1 cellular context compared by ENCODE assay signal in the genomic region with DNA sequence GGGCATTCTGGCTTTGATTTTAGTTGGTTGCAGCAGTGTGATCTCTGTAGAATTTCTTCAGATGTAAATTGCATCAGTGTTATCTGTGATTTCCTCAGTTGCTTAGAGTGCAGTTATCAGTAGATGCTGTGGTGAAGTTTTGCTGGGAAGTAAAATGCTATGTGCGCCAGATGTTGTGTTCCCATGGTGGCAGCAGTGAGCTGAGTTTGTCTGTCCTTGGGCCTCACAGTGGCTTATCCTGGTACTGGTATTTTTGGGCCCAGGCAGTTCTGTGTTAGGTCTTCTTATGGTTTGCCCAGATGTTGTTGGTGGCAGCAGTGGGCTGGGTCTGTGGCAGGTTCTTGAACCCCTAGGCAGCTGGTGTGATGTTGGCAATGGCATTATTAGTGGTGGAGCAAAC.
TF ChIP-seq lines count a peak whose summit lies in the region.

No MANE protein-coding gene starts in this region.

TF ChIP-seq in WTC11, 78 proteins besides CTCF, POLR2A, EP300 and RAD21 (continued from another document):
- TF ChIP-seq, protein P1, sequence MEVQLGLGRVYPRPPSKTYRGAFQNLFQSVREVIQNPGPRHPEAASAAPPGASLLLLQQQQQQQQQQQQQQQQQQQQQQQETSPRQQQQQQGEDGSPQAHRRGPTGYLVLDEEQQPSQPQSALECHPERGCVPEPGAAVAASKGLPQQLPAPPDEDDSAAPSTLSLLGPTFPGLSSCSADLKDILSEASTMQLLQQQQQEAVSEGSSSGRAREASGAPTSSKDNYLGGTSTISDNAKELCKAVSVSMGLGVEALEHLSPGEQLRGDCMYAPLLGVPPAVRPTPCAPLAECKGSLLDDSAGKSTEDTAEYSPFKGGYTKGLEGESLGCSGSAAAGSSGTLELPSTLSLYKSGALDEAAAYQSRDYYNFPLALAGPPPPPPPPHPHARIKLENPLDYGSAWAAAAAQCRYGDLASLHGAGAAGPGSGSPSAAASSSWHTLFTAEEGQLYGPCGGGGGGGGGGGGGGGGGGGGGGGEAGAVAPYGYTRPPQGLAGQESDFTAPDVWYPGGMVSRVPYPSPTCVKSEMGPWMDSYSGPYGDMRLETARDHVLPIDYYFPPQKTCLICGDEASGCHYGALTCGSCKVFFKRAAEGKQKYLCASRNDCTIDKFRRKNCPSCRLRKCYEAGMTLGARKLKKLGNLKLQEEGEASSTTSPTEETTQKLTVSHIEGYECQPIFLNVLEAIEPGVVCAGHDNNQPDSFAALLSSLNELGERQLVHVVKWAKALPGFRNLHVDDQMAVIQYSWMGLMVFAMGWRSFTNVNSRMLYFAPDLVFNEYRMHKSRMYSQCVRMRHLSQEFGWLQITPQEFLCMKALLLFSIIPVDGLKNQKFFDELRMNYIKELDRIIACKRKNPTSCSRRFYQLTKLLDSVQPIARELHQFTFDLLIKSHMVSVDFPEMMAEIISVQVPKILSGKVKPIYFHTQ (CRISPR knock-in tag; IDR thresholded peaks at IDR 0.05), result no peak
- no peak for TF ChIP-seq NFATC4 (CRISPR knock-in tag; IDR thresholded peaks at IDR 0.05)
- TF ChIP-seq ZNF396 (CRISPR knock-in tag; IDR thresholded peaks at IDR 0.05; ENCODE audit: borderline replicate concordance), result no peak
- TF ChIP-seq, protein P2, sequence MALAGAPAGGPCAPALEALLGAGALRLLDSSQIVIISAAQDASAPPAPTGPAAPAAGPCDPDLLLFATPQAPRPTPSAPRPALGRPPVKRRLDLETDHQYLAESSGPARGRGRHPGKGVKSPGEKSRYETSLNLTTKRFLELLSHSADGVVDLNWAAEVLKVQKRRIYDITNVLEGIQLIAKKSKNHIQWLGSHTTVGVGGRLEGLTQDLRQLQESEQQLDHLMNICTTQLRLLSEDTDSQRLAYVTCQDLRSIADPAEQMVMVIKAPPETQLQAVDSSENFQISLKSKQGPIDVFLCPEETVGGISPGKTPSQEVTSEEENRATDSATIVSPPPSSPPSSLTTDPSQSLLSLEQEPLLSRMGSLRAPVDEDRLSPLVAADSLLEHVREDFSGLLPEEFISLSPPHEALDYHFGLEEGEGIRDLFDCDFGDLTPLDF (CRISPR knock-in tag; IDR thresholded peaks at IDR 0.05), result no peak
- TF ChIP-seq FOXJ3 (CRISPR knock-in tag; IDR thresholded peaks at IDR 0.05; ENCODE audit: borderline replicate concordance), result no peak
- TF ChIP-seq NR3C1 (CRISPR knock-in tag; conservative IDR thresholded peaks at IDR 0.05; ENCODE audit: low read depth), result no peak
- TF ChIP-seq, protein P3, sequence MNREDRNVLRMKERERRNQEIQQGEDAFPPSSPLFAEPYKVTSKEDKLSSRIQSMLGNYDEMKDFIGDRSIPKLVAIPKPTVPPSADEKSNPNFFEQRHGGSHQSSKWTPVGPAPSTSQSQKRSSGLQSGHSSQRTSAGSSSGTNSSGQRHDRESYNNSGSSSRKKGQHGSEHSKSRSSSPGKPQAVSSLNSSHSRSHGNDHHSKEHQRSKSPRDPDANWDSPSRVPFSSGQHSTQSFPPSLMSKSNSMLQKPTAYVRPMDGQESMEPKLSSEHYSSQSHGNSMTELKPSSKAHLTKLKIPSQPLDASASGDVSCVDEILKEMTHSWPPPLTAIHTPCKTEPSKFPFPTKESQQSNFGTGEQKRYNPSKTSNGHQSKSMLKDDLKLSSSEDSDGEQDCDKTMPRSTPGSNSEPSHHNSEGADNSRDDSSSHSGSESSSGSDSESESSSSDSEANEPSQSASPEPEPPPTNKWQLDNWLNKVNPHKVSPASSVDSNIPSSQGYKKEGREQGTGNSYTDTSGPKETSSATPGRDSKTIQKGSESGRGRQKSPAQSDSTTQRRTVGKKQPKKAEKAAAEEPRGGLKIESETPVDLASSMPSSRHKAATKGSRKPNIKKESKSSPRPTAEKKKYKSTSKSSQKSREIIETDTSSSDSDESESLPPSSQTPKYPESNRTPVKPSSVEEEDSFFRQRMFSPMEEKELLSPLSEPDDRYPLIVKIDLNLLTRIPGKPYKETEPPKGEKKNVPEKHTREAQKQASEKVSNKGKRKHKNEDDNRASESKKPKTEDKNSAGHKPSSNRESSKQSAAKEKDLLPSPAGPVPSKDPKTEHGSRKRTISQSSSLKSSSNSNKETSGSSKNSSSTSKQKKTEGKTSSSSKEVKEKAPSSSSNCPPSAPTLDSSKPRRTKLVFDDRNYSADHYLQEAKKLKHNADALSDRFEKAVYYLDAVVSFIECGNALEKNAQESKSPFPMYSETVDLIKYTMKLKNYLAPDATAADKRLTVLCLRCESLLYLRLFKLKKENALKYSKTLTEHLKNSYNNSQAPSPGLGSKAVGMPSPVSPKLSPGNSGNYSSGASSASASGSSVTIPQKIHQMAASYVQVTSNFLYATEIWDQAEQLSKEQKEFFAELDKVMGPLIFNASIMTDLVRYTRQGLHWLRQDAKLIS (CRISPR knock-in tag; IDR thresholded peaks at IDR 0.05; ENCODE audit: borderline replicate concordance), result no peak
- TF ChIP-seq, protein P4, sequence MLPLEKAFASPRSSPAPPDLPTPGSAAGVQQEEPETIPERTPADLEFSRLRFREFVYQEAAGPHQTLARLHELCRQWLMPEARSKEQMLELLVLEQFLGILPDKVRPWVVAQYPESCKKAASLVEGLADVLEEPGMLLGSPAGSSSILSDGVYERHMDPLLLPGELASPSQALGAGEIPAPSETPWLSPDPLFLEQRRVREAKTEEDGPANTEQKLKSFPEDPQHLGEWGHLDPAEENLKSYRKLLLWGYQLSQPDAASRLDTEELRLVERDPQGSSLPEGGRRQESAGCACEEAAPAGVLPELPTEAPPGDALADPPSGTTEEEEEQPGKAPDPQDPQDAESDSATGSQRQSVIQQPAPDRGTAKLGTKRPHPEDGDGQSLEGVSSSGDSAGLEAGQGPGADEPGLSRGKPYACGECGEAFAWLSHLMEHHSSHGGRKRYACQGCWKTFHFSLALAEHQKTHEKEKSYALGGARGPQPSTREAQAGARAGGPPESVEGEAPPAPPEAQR (CRISPR knock-in tag; IDR thresholded peaks at IDR 0.05), result no peak
- no peak for TF ChIP-seq ZNF121 (CRISPR knock-in tag; IDR thresholded peaks at IDR 0.05)
- TF ChIP-seq, protein P5, sequence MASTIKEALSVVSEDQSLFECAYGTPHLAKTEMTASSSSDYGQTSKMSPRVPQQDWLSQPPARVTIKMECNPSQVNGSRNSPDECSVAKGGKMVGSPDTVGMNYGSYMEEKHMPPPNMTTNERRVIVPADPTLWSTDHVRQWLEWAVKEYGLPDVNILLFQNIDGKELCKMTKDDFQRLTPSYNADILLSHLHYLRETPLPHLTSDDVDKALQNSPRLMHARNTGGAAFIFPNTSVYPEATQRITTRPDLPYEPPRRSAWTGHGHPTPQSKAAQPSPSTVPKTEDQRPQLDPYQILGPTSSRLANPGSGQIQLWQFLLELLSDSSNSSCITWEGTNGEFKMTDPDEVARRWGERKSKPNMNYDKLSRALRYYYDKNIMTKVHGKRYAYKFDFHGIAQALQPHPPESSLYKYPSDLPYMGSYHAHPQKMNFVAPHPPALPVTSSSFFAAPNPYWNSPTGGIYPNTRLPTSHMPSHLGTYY (CRISPR knock-in tag; IDR thresholded peaks at IDR 0.05), result no peak
